8 cellular contexts compared by ENCODE assay signal in genomic region chr20:2102585-2103453, GRCh38. TPM values are rescaled to one million over a fixed set of nuclear protein-coding genes. Genes with fewer than 3 reads are reported as not detected.
DNase-seq lines count a peak whose midpoint lies in the region; ATAC-seq and TF ChIP-seq lines count a peak whose summit lies in the region.

No MANE protein-coding gene starts in this region.

- H3K4me3 ChIP-seq in AG04449 (ENCODE audit: low read depth, low read length), result peak overlapping the region; percentile 94

- no peak for TF ChIP-seq CTCF in AG04449 (IDR thresholded peaks at IDR 0.05; ENCODE audit: insufficient read depth, low read length, missing control alignments)

- no peak for DNase-seq in AG04449 (ENCODE audit: low read depth, low spot score)
- peak; percentile 93 for DNase-seq in NCI-H2196 treated with DMSO at 0.1 percent for 48 hours (lab: John Stamatoyannopoulos, UW; ENCODE audit: unreplicated experiment)
- DNase-seq in activated CD4-positive, CD25-positive, alpha-beta regulatory T cell treated with anti-CD3 and anti-CD28 coated beads, Interleukin-2, amount 50 U/mL, for 72 hours, result peak; percentile 84
- peak; percentile 93 for DNase-seq in cerebellum (ENCODE audit: low spot score)
- peak; percentile 86 for DNase-seq in kidney tubule cell (ENCODE audit: low spot score)
- DNase-seq in stimulated activated CD4-positive, alpha-beta T cell treated with anti-CD3 and anti-CD28 coated beads, Interleukin-1b, Interleukin-23, amount 100 ng/mL, for 1 hour (ENCODE audit: low read depth in 2 of 2), result peak; percentile 61 to 63

- peak; percentile 57 for ATAC-seq in GM18867 (IDR thresholded peaks at IDR 0.05; ENCODE audit: unreplicated experiment)
- peak; percentile 50 for ATAC-seq in HG03095 (IDR thresholded peaks at IDR 0.05; ENCODE audit: unreplicated experiment)

- POLR2A ChIA-PET in AG04449 (lab: Yijun Ruan, JAX), result interaction anchor here (0.6 to 1.8 kb wide), 9 partner anchors 29 to 326 kb away, joined by 3 to 10 read pairs (median 3); no protein-coding TSS in a partner anchor

- CTCF ChIA-PET in AG04449 (lab: Yijun Ruan, JAX), result interaction anchor here (0.8 to 2.7 kb wide), 8 partner anchors 9 to 349 kb away, joined by 3 to 15 read pairs (median 4); no protein-coding TSS in a partner anchor

RNA-seq across cellular contexts. Expression of gene STK35, which starts 1.2 kb away (rescaled TPM):
- total RNA-seq in cerebellum, result 15.7 TPM
